In the genomic region with DNA sequence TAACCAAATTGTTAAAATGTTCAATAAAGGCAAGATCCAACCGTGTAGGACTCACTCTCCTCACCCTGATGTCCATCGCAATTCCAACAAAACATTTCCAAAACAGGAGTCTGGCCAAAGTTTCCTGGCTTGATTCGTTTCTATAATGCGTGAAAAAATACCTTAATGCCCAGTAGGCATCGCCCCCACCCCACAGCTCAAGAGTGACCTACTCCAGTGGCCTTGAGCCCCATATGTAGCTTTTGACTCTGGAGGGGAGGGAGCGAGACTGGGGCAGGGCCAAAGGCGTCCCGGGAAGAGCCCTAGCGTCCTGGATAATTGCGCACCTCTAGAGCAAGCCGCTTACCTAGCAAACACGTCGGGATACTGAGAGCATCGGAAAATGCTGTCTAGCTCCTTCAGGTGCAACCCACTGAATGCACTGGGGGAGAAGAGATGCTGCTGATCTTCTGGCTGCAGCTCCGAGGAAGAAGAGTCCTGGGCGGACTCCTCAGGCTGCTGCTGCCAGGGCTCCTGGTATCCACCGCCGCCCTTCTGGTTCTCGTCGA, we compare ENCODE assay signal across 1 cellular context.
TF ChIP-seq lines count a peak whose summit lies in the region.

No MANE protein-coding gene starts in this region.

TF ChIP-seq in H1, 55 proteins besides CTCF, POLR2A, EP300 and RAD21:
- no peak for TF ChIP-seq ZNF274 (IDR thresholded peaks at IDR 0.05; ENCODE audit: borderline replicate concordance, extremely low read depth, low read length)
- no peak for TF ChIP-seq JUN (IDR thresholded peaks at IDR 0.05; ENCODE audit: low read depth, low read length)
- TF ChIP-seq NRF1 (IDR thresholded peaks at IDR 0.05; ENCODE audit: low read depth, low read length) = no peak
- no peak for TF ChIP-seq TBP (IDR thresholded peaks at IDR 0.05; ENCODE audit: low read depth, low read length)
- peak; percentile 67 for TF ChIP-seq SUZ12 (IDR thresholded peaks at IDR 0.05; ENCODE audit: low read length)
- TF ChIP-seq ATF3 (IDR thresholded peaks at IDR 0.05; ENCODE audit: insufficient read depth, low read depth, low read length) = no peak
- no peak for TF ChIP-seq POLR2AphosphoS5 (IDR thresholded peaks at IDR 0.05; ENCODE audit: low read depth, low read length)
- no peak for TF ChIP-seq PHF8 (conservative IDR thresholded peaks at IDR 0.05; ENCODE audit: low read depth, low read length)
- TF ChIP-seq, protein P1, sequence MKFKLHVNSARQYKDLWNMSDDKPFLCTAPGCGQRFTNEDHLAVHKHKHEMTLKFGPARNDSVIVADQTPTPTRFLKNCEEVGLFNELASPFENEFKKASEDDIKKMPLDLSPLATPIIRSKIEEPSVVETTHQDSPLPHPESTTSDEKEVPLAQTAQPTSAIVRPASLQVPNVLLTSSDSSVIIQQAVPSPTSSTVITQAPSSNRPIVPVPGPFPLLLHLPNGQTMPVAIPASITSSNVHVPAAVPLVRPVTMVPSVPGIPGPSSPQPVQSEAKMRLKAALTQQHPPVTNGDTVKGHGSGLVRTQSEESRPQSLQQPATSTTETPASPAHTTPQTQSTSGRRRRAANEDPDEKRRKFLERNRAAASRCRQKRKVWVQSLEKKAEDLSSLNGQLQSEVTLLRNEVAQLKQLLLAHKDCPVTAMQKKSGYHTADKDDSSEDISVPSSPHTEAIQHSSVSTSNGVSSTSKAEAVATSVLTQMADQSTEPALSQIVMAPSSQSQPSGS (IDR thresholded peaks at IDR 0.05; ENCODE audit: low read length) = no peak
- no peak for TF ChIP-seq KDM5A (IDR thresholded peaks at IDR 0.05; ENCODE audit: low read length)
- no peak for TF ChIP-seq YY1 (IDR thresholded peaks at IDR 0.05; ENCODE audit: low read depth, low read length)
- TF ChIP-seq EZH2 (IDR thresholded peaks at IDR 0.05; ENCODE audit: low read depth, low read length, severe bottlenecking) = peak; percentile 16
- peak; percentile 24 for TF ChIP-seq ASH2L (IDR thresholded peaks at IDR 0.05; ENCODE audit: low read length)
- no peak for TF ChIP-seq HDAC2 (IDR thresholded peaks at IDR 0.05; ENCODE audit: borderline replicate concordance in 1 of 2, low read depth in 2 of 2, low read length in 2 of 2)
- TF ChIP-seq, protein P2, sequence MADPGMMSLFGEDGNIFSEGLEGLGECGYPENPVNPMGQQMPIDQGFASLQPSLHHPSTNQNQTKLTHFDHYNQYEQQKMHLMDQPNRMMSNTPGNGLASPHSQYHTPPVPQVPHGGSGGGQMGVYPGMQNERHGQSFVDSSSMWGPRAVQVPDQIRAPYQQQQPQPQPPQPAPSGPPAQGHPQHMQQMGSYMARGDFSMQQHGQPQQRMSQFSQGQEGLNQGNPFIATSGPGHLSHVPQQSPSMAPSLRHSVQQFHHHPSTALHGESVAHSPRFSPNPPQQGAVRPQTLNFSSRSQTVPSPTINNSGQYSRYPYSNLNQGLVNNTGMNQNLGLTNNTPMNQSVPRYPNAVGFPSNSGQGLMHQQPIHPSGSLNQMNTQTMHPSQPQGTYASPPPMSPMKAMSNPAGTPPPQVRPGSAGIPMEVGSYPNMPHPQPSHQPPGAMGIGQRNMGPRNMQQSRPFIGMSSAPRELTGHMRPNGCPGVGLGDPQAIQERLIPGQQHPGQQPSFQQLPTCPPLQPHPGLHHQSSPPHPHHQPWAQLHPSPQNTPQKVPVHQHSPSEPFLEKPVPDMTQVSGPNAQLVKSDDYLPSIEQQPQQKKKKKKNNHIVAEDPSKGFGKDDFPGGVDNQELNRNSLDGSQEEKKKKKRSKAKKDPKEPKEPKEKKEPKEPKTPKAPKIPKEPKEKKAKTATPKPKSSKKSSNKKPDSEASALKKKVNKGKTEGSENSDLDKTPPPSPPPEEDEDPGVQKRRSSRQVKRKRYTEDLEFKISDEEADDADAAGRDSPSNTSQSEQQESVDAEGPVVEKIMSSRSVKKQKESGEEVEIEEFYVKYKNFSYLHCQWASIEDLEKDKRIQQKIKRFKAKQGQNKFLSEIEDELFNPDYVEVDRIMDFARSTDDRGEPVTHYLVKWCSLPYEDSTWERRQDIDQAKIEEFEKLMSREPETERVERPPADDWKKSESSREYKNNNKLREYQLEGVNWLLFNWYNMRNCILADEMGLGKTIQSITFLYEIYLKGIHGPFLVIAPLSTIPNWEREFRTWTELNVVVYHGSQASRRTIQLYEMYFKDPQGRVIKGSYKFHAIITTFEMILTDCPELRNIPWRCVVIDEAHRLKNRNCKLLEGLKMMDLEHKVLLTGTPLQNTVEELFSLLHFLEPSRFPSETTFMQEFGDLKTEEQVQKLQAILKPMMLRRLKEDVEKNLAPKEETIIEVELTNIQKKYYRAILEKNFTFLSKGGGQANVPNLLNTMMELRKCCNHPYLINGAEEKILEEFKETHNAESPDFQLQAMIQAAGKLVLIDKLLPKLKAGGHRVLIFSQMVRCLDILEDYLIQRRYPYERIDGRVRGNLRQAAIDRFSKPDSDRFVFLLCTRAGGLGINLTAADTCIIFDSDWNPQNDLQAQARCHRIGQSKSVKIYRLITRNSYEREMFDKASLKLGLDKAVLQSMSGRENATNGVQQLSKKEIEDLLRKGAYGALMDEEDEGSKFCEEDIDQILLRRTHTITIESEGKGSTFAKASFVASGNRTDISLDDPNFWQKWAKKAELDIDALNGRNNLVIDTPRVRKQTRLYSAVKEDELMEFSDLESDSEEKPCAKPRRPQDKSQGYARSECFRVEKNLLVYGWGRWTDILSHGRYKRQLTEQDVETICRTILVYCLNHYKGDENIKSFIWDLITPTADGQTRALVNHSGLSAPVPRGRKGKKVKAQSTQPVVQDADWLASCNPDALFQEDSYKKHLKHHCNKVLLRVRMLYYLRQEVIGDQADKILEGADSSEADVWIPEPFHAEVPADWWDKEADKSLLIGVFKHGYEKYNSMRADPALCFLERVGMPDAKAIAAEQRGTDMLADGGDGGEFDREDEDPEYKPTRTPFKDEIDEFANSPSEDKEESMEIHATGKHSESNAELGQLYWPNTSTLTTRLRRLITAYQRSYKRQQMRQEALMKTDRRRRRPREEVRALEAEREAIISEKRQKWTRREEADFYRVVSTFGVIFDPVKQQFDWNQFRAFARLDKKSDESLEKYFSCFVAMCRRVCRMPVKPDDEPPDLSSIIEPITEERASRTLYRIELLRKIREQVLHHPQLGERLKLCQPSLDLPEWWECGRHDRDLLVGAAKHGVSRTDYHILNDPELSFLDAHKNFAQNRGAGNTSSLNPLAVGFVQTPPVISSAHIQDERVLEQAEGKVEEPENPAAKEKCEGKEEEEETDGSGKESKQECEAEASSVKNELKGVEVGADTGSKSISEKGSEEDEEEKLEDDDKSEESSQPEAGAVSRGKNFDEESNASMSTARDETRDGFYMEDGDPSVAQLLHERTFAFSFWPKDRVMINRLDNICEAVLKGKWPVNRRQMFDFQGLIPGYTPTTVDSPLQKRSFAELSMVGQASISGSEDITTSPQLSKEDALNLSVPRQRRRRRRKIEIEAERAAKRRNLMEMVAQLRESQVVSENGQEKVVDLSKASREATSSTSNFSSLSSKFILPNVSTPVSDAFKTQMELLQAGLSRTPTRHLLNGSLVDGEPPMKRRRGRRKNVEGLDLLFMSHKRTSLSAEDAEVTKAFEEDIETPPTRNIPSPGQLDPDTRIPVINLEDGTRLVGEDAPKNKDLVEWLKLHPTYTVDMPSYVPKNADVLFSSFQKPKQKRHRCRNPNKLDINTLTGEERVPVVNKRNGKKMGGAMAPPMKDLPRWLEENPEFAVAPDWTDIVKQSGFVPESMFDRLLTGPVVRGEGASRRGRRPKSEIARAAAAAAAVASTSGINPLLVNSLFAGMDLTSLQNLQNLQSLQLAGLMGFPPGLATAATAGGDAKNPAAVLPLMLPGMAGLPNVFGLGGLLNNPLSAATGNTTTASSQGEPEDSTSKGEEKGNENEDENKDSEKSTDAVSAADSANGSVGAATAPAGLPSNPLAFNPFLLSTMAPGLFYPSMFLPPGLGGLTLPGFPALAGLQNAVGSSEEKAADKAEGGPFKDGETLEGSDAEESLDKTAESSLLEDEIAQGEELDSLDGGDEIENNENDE (IDR thresholded peaks at IDR 0.05; ENCODE audit: insufficient replicate concordance, low read length) = no peak
- TF ChIP-seq RNF2 (IDR thresholded peaks at IDR 0.05; ENCODE audit: borderline replicate concordance, low read depth, low read length, missing control alignments, poor library complexity, severe bottlenecking) = peak; percentile 87
- TF ChIP-seq TAF1 (IDR thresholded peaks at IDR 0.05; ENCODE audit: low read depth, low read length) = no peak
- no peak for TF ChIP-seq TAF7 (optimal IDR thresholded peaks at IDR 0.05; ENCODE audit: borderline replicate concordance, low read depth, low read length)
- no peak for TF ChIP-seq BRCA1 (IDR thresholded peaks at IDR 0.05; ENCODE audit: low read depth, low read length)
- TF ChIP-seq, protein P3, sequence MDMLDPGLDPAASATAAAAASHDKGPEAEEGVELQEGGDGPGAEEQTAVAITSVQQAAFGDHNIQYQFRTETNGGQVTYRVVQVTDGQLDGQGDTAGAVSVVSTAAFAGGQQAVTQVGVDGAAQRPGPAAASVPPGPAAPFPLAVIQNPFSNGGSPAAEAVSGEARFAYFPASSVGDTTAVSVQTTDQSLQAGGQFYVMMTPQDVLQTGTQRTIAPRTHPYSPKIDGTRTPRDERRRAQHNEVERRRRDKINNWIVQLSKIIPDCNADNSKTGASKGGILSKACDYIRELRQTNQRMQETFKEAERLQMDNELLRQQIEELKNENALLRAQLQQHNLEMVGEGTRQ (IDR thresholded peaks at IDR 0.05; ENCODE audit: low read length) = no peak
- no peak for TF ChIP-seq KDM4A (IDR thresholded peaks at IDR 0.05; ENCODE audit: low read depth, low read length, severe bottlenecking)
- no peak for TF ChIP-seq SAP30 (IDR thresholded peaks at IDR 0.05; ENCODE audit: insufficient read depth, insufficient replicate concordance, low read length)
- TF ChIP-seq EGR1 (IDR thresholded peaks at IDR 0.05; ENCODE audit: borderline replicate concordance, low read depth, low read length) = no peak
- TF ChIP-seq BACH1 (IDR thresholded peaks at IDR 0.05; ENCODE audit: low read length) = no peak
- TF ChIP-seq CHD2 (IDR thresholded peaks at IDR 0.05; ENCODE audit: low read length) = no peak
- no peak for TF ChIP-seq CHD1 (IDR thresholded peaks at IDR 0.05; ENCODE audit: low read depth, low read length)
- TF ChIP-seq, protein P4, sequence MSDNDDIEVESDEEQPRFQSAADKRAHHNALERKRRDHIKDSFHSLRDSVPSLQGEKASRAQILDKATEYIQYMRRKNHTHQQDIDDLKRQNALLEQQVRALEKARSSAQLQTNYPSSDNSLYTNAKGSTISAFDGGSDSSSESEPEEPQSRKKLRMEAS (IDR thresholded peaks at IDR 0.05) = no peak
